Comparison of ENCODE assay signal across 17 cellular contexts in the genomic region with DNA sequence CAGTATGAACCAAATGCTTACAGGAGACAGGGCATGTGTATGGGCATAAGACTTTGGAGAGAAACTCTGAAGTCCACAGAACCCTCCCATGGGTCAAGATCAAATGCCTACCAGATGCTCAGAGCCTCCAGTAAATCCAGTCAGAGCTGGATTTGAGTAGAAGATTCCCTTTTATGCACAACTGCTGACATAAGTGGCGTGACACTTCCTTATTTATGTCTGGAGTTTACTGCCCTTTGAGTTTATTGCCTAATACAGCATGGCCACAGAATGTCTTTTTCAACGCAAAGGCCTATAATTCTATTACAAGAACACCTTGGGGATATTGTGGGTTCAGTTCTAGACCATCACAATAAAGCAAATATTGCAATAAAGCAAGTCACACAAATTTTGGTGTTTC.
"Had no signal": no experiment of that assay in that cellular context is flagged by ENCODE, and none has a peak within 500 bp of the region (broad histone marks: within the 10 kb centered on the region; RNA-seq: fewer than 3 reads in every experiment).

No MANE protein-coding gene starts in this region.

- H3K9me3 ChIP-seq: adrenal gland, gastroesophageal sphincter, heart right ventricle, lower lobe of right lung, thoracic aorta, upper lobe of left lung had no signal

- H3K27me3 ChIP-seq: adrenal gland, gastroesophageal sphincter, upper lobe of left lung had no signal

- H3K4me1 ChIP-seq: adrenal gland, lower lobe of right lung, parathyroid adenoma, upper lobe of left lung had no signal

- H3K79me2 ChIP-seq: parathyroid adenoma had no signal

- ATAC-seq: activated naive CD4-positive, alpha-beta T cell treated with anti-CD3 and anti-CD28 coated beads, Interleukin-2, amount 50 U/mL, for 72 hours; gastroesophageal sphincter; heart right ventricle; left cardiac atrium; lower lobe of right lung; sciatic nerve; stimulated activated naive B cell treated with anti-CD40 and anti-IgM and Interleukin-4, amounts not matched to agents 10 μg/mL and 1 μg/mL and 100 μg/mL, for 72 hours had no signal

- H3K27ac ChIP-seq: adrenal gland, gastroesophageal sphincter, heart right ventricle, lower lobe of right lung, parathyroid adenoma, thoracic aorta, upper lobe of left lung had no signal

- H2AFZ ChIP-seq: parathyroid adenoma had no signal

- H3K4me3 ChIP-seq: adrenal gland, gastroesophageal sphincter, heart right ventricle, lower lobe of right lung, thoracic aorta, upper lobe of left lung had no signal

- H3K36me3 ChIP-seq: adrenal gland, gastroesophageal sphincter, heart right ventricle, lower lobe of right lung, thoracic aorta, upper lobe of left lung had no signal

- DNase-seq: activated B cell treated with CpG ODN at 0.5 μM for 24 hours; activated CD4-positive, alpha-beta memory T cell treated with anti-CD3 and anti-CD28 coated beads for 36 hours; activated CD4-positive, alpha-beta T cell treated with anti-CD3 and anti-CD28 coated beads for 4 hours; activated gamma-delta T cell treated with Interleukin-2 at 50 U/mL for 16 hours; activated T-cell treated with anti-CD3 and anti-CD28 coated beads for 4 hours; adrenal gland; effector CD8-positive, alpha-beta T cell; heart right ventricle; left cardiac atrium; lower lobe of right lung; stimulated activated naive B cell treated with anti-CD40 and anti-IgM and Interleukin-4, amounts not matched to agents 10 μg/mL and 1 μg/mL and 100 μg/mL, for 72 hours; upper lobe of left lung had no signal
